Comparison of ENCODE assay signal across 8 cellular contexts in the genomic region with DNA sequence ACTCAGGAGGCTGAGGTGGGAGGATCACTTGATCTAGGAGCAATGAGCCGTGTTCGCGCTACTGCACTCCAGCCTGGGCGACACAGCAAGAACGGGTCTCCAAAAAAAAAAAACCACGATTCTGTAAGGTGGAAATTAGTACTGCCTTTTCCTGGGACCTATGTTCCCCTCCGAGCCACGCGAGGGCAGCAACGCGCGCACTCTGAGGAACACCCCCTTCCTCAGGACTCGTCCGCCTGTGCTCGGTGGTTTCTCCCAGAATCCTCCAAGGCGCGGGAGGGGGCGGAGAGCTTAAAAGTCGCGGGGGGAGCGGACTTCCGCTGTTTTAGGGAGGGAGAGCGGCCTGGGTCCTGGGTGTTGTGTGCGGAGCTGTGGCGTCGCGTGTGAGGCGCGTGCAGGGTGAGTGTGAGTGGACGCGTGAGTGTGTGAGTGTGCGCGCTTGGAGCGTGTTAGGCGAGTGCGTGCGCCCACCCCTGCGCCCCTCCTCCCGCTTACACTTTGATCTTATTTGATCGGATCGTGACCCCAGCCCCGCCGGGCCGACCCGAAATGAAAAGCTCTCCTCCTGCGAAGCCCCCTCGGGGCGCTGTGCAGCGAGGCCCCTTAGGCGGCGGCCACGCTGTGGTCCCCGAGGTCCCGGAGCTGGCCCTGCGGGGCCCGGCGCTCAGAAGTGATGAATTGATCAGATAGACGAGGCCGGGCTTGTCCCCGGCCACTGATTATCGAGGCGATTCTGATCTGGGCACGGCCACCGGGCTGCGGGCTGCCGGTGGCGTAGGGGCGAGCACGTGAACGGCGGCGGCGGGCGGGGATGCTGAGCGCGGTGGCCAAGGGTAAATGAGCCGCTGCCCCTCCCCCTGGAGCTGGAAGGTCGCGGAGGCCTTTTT. TPM values are rescaled to one million over a fixed set of nuclear protein-coding genes. Genes with fewer than 3 reads are reported as not detected.
A peak's percentile ranks its signal among the peaks of the same experiment; 100 is the strongest.
DNase-seq lines count a peak whose midpoint lies in the region; ATAC-seq and TF ChIP-seq lines count a peak whose summit lies in the region.

No MANE protein-coding gene starts in this region.

- H3K9me3 ChIP-seq in esophagus (ENCODE audit: control insufficient read depth in 2 of 2, insufficient read depth in 1 of 2, low read depth in 1 of 2, low read length in 1 of 2) (no peaks in the 10 kb centered on the region), muscle layer of duodenum (ENCODE audit: control insufficient read depth in 1 of 2, low read length in 2 of 2) (no peaks in the 10 kb centered on the region)

- H3K4me3 Mint-ChIP-seq in activated T-cell treated with anti-CD3 and anti-CD28 coated beads, Interleukin-2, amount 50 U/mL, for 24 hours = peak overlapping the region; percentile 95

- H3K9me3 Mint-ChIP-seq in activated T-cell treated with anti-CD3 and anti-CD28 coated beads, Interleukin-2, amount 50 U/mL, for 24 hours = no peaks in the 10 kb centered on the region

- DNase-seq in DMS153 treated with DMSO at 0.1 percent for 48 hours (lab: John Stamatoyannopoulos, UW; ENCODE audit: unreplicated experiment) (peak; percentile 85), OCI-M2 (lab: John Stamatoyannopoulos, UW; ENCODE audit: unreplicated experiment) (peak; percentile 48)
- DNase-seq in activated T-cell treated with anti-CD3 and anti-CD28 coated beads, Interleukin-2, amount 50 U/mL, for 24 hours = peak; percentile 97
- peak; percentile 96 to 98 for DNase-seq in stimulated activated CD8-positive, alpha-beta memory T cell treated with anti-CD3 and anti-CD28 coated beads, Interleukin-7, amount 100 ng/mL, for 4 hours (ENCODE audit: low read depth in 2 of 2)

- H3K27me3 ChIP-seq in esophagus (ENCODE audit: control insufficient read depth in 1 of 2, insufficient read depth in 2 of 2, low read length in 2 of 2) (no peaks in the 10 kb centered on the region), muscle layer of duodenum (ENCODE audit: low read depth, low read length) (no peaks in the 10 kb centered on the region)

- peaks cover 21% of the 10 kb centered on the region for H3K4me1 Mint-ChIP-seq in activated T-cell treated with anti-CD3 and anti-CD28 coated beads, Interleukin-2, amount 50 U/mL, for 24 hours (ENCODE audit: low read depth)

- H3K36me3 ChIP-seq in esophagus (ENCODE audit: control insufficient read depth in 2 of 2, insufficient read depth in 2 of 2, low read length in 1 of 2) (no peaks in the 10 kb centered on the region), muscle layer of duodenum (ENCODE audit: control insufficient read depth in 1 of 2, insufficient read depth in 2 of 2, low read length in 2 of 2) (peaks cover 7 to 8% of the 10 kb centered on the region in 2 donors)

- peak; percentile 50; the same call in 1 of the 2 replicates for TF ChIP-seq EP300 in Ishikawa (IDR thresholded peaks at IDR 0.05; ENCODE audit: borderline replicate concordance)

- peaks cover 64% of the 10 kb centered on the region for H3K36me3 Mint-ChIP-seq in activated T-cell treated with anti-CD3 and anti-CD28 coated beads, Interleukin-2, amount 50 U/mL, for 24 hours (ENCODE audit: low read depth)

- 0% methylated on average over 79 of the region's 79 CpGs for WGBS in esophagus, 2 donors

- H3K27me3 Mint-ChIP-seq in activated T-cell treated with anti-CD3 and anti-CD28 coated beads, Interleukin-2, amount 50 U/mL, for 24 hours = no peaks in the 10 kb centered on the region

- H3K4me1 ChIP-seq in esophagus (ENCODE audit: control insufficient read depth in 2 of 2, insufficient read depth in 2 of 2, low read length in 1 of 2) (no peaks in the 10 kb centered on the region), muscle layer of duodenum (ENCODE audit: control insufficient read depth in 1 of 2, insufficient read depth in 2 of 2, low read length in 2 of 2) (peaks cover 0 to 14% of the 10 kb centered on the region in 2 donors)

- H3K27ac ChIP-seq in esophagus (ENCODE audit: low read depth in 2 of 2, low read length in 1 of 2) (peak overlapping the region; percentile 89 to 94), muscle layer of duodenum (ENCODE audit: low read length) (peak overlapping the region; percentile 90)

- TF ChIP-seq RAD21 in Ishikawa (IDR thresholded peaks at IDR 0.05; ENCODE audit: low read depth) = peak; percentile 52; the same call in 1 of the 2 replicates

- ATAC-seq in GM21529 (IDR thresholded peaks at IDR 0.05; ENCODE audit: unreplicated experiment) = peak; percentile 89

- H3K4me3 ChIP-seq in esophagus (ENCODE audit: low read depth in 1 of 2, low read length in 2 of 2) (peak overlapping the region; percentile 94 to 96), muscle layer of duodenum (ENCODE audit: low read depth in 1 of 2, low read length in 2 of 2) (peak overlapping the region; percentile 70 to 87)

- peak overlapping the region; percentile 96 for H3K27ac Mint-ChIP-seq in activated T-cell treated with anti-CD3 and anti-CD28 coated beads, Interleukin-2, amount 50 U/mL, for 24 hours

TF ChIP-seq in Ishikawa, 13 proteins besides CTCF, POLR2A, EP300 and RAD21:
- TF ChIP-seq ZBTB7A (IDR thresholded peaks at IDR 0.05; ENCODE audit: low read depth) (no peak; the same call in 1 of the 2 replicates), CREB1 (IDR thresholded peaks at IDR 0.05; ENCODE audit: low read depth) (peak; percentile 31; the same call in 1 of the 2 replicates), TCF12 (IDR thresholded peaks at IDR 0.05; ENCODE audit: low read depth) (peak; percentile 30; the same call in 1 of the 2 replicates), YY1 (IDR thresholded peaks at IDR 0.05; ENCODE audit: low read depth) (peak; percentile 61; the same call in 1 of the 2 replicates), FOXM1 (IDR thresholded peaks at IDR 0.05; ENCODE audit: borderline replicate concordance, low read depth) (peak; percentile 31; the same call in 1 of the 2 replicates), TAF1 (IDR thresholded peaks at IDR 0.05; ENCODE audit: low read depth) (peak; percentile 97), NFIC (IDR thresholded peaks at IDR 0.05) (peak; percentile 36; the same call in 1 of the 2 replicates), EGR1 (IDR thresholded peaks at IDR 0.05) (peak; percentile 74), TEAD4 (IDR thresholded peaks at IDR 0.05) (peak; percentile 59), CEBPB (IDR thresholded peaks at IDR 0.05) (no peak)
- TF ChIP-seq, protein P1, sequence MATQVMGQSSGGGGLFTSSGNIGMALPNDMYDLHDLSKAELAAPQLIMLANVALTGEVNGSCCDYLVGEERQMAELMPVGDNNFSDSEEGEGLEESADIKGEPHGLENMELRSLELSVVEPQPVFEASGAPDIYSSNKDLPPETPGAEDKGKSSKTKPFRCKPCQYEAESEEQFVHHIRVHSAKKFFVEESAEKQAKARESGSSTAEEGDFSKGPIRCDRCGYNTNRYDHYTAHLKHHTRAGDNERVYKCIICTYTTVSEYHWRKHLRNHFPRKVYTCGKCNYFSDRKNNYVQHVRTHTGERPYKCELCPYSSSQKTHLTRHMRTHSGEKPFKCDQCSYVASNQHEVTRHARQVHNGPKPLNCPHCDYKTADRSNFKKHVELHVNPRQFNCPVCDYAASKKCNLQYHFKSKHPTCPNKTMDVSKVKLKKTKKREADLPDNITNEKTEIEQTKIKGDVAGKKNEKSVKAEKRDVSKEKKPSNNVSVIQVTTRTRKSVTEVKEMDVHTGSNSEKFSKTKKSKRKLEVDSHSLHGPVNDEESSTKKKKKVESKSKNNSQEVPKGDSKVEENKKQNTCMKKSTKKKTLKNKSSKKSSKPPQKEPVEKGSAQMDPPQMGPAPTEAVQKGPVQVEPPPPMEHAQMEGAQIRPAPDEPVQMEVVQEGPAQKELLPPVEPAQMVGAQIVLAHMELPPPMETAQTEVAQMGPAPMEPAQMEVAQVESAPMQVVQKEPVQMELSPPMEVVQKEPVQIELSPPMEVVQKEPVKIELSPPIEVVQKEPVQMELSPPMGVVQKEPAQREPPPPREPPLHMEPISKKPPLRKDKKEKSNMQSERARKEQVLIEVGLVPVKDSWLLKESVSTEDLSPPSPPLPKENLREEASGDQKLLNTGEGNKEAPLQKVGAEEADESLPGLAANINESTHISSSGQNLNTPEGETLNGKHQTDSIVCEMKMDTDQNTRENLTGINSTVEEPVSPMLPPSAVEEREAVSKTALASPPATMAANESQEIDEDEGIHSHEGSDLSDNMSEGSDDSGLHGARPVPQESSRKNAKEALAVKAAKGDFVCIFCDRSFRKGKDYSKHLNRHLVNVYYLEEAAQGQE (IDR thresholded peaks at IDR 0.05; ENCODE audit: low read depth) = no peak
- TF ChIP-seq, protein P2, sequence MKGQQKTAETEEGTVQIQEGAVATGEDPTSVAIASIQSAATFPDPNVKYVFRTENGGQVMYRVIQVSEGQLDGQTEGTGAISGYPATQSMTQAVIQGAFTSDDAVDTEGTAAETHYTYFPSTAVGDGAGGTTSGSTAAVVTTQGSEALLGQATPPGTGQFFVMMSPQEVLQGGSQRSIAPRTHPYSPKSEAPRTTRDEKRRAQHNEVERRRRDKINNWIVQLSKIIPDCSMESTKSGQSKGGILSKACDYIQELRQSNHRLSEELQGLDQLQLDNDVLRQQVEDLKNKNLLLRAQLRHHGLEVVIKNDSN (IDR thresholded peaks at IDR 0.05) = peak; percentile 37
- TF ChIP-seq, protein P3, sequence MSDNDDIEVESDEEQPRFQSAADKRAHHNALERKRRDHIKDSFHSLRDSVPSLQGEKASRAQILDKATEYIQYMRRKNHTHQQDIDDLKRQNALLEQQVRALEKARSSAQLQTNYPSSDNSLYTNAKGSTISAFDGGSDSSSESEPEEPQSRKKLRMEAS (IDR thresholded peaks at IDR 0.05) = peak; percentile 97

RNA-seq across cellular contexts. Expression of gene TMEM167B, which starts 9.6 kb away (rescaled TPM):
- 10 to 100 TPM in 1 of 2 donors, 1 to 10 TPM in 1; 7.7 to 14.7 TPM for polyA plus RNA-seq in esophagus

RNA-seq across cellular contexts. Expression of gene ELAPOR1, which starts 13.8 kb away (rescaled TPM):
- polyA plus RNA-seq in esophagus = under 1 TPM; 0.24 to 0.25 TPM

RNA-seq across cellular contexts. Expression of gene TAF13, which starts 24.3 kb away (rescaled TPM):
- 10 to 100 TPM; 20.2 to 33.9 TPM for polyA plus RNA-seq in esophagus

RNA-seq across cellular contexts. Expression of gene WDR47, which starts 58.2 kb away (rescaled TPM):
- 1 to 10 TPM; 6.4 to 8.4 TPM for polyA plus RNA-seq in esophagus

Comparison
In these comparisons a context has a peak if more than half of its experiments do, and no peak if none do; other contexts are left out.
1. Peak in every context shown above with its lines: DNase-seq, ATAC-seq, H3K4me3 ChIP-seq and H3K27ac ChIP-seq.